7 cellular contexts compared by ENCODE assay signal in the genomic region with DNA sequence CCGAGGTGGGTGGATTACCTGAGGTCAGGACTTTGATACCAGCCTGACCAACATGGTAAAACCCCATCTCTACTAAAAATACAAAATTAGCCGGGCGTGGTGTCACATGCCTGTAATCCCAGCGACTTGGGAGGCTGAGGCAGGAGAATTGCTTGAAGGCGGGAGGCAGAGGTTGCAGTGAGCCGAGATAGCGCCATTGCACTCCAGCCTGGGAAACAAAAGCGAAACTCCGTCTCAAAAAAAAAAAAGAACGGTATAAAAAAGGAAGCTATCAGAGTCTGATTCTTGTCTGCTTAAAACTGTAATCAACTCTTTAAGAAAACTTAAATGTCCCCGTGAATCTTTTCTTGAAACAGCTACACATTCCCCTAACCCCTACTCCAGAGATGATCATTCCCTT. TPM values are rescaled to one million over a fixed set of nuclear protein-coding genes. Genes with fewer than 3 reads are reported as not detected.
A peak's percentile ranks its signal among the peaks of the same experiment; 100 is the strongest.
DNase-seq lines count a peak whose midpoint lies in the region; ATAC-seq and TF ChIP-seq lines count a peak whose summit lies in the region.
"Not testable (repeated sequence)": the region's sequence is repeated elsewhere in the genome, so short reads cannot be mapped to it uniquely, and the experiment has no call there.

No MANE protein-coding gene starts in this region.

- not testable (repeated sequence) for H3K27me3 Mint-ChIP-seq in T-helper 17 cell; activated T-cell treated with anti-CD3 and anti-CD28 coated beads, Interleukin-2, amount 50 U/mL, for 72 hours (ENCODE audit: low read depth); brain

- not testable (repeated sequence) for H3K36me3 ChIP-seq in left ventricle myocardium inferior; psoas muscle (ENCODE audit: insufficient read depth in 1 of 2, low read depth in 1 of 2)

- not testable (repeated sequence) for H3K36me3 Mint-ChIP-seq in T-helper 17 cell (ENCODE audit: low read depth)
- H3K36me3 Mint-ChIP-seq in activated T-cell treated with anti-CD3 and anti-CD28 coated beads, Interleukin-2, amount 50 U/mL, for 72 hours (ENCODE audit: insufficient read depth in 2 of 2) = peaks cover 11 to 12% of the 10 kb centered on the region in 2 donors
- H3K36me3 Mint-ChIP-seq in brain = peaks cover 65% of the 10 kb centered on the region

- not testable (repeated sequence) for H3K27ac ChIP-seq in left ventricle myocardium inferior (replicated peaks); psoas muscle

- peak; percentile 20 for DNase-seq in GM12865 (ENCODE audit: low read depth)
- peak; percentile 14 to 19 for DNase-seq in NOMO-1 (lab: John Stamatoyannopoulos, UW; ENCODE audit: unreplicated experiment in 2 of 2)
- not testable (repeated sequence) for DNase-seq in T-helper 17 cell, left ventricle myocardium inferior, psoas muscle
- peak in 1 of 2 donors; percentile 7 for DNase-seq in activated T-cell treated with anti-CD3 and anti-CD28 coated beads, Interleukin-2, amount 50 U/mL, for 72 hours

- H3K4me1 Mint-ChIP-seq in T-helper 17 cell (peaks cover 59% of the 10 kb centered on the region), brain (peaks cover 76% of the 10 kb centered on the region)
- peaks cover 73% of the 10 kb centered on the region for H3K4me1 Mint-ChIP-seq in activated T-cell treated with anti-CD3 and anti-CD28 coated beads, Interleukin-2, amount 50 U/mL, for 72 hours (ENCODE audit: low read depth)

- H3K4me3 ChIP-seq in GM12865 (ENCODE audit: low read depth, low read length) (peak overlapping the region; percentile 96), left ventricle myocardium inferior (peak overlapping the region; percentile 92), psoas muscle (peak overlapping the region; percentile 96)

- not testable (repeated sequence) for H3K27me3 ChIP-seq in left ventricle myocardium inferior (ENCODE audit: low read depth); psoas muscle (ENCODE audit: insufficient read depth in 3 of 3, low read length in 2 of 3)

- TF ChIP-seq CTCF in GM12865 (IDR thresholded peaks at IDR 0.05; ENCODE audit: insufficient read depth, low read depth, low read length, missing control alignments); brain (conservative IDR thresholded peaks at IDR 0.05); left ventricle myocardium inferior (IDR thresholded peaks at IDR 0.05; ENCODE audit: borderline replicate concordance); psoas muscle (IDR thresholded peaks at IDR 0.05): not testable (repeated sequence)

- H3K27ac Mint-ChIP-seq in T-helper 17 cell = peak overlapping the region; percentile 97
- H3K27ac Mint-ChIP-seq in activated T-cell treated with anti-CD3 and anti-CD28 coated beads, Interleukin-2, amount 50 U/mL, for 72 hours = peak overlapping the region; percentile 91
- peak overlapping the region in 1 of 5 experiments; percentile 98 for H3K27ac Mint-ChIP-seq in brain

- H3K9me3 Mint-ChIP-seq in activated T-cell treated with anti-CD3 and anti-CD28 coated beads, Interleukin-2, amount 50 U/mL, for 72 hours; brain: not testable (repeated sequence)

- H3K9me3 ChIP-seq in T-helper 17 cell (ENCODE audit: control insufficient read depth, low read length, poor library complexity, severe bottlenecking); left ventricle myocardium inferior (replicated peaks); psoas muscle: not testable (repeated sequence)

- intact Hi-C loops in left ventricle myocardium inferior (cut with micrococcal nuclease) = not testable (repeated sequence)
- intact Hi-C loops in psoas muscle (cut with DNase I) = loop anchor here (10.0 kb wide), 3 partner anchors 46 to 604 kb away; no protein-coding TSS in a partner anchor

- 88 to 94% (median 93%) methylated on average over 11 of the region's 11 CpGs for WGBS in psoas muscle, 3 donors

- H3K4me3 Mint-ChIP-seq in T-helper 17 cell (peak overlapping the region; percentile 94), brain (peak overlapping the region; percentile 96 to 99 (median 98))
- H3K4me3 Mint-ChIP-seq in activated T-cell treated with anti-CD3 and anti-CD28 coated beads, Interleukin-2, amount 50 U/mL, for 72 hours = peak overlapping the region; percentile 88 to 97

- H3K4me1 ChIP-seq in left ventricle myocardium inferior (peaks cover 87% of the 10 kb centered on the region), psoas muscle (peaks cover 53% of the 10 kb centered on the region)

- ATAC-seq in T-helper 17 cell; activated T-cell treated with anti-CD3 and anti-CD28 coated beads, Interleukin-2, amount 50 U/mL, for 72 hours (replicated peaks in 1 of 2); psoas muscle: not testable (repeated sequence)

RNA-seq across cellular contexts. Expression of gene HERPUD2, which starts 4.4 kb away (rescaled TPM):
- 100 to 1,000 TPM in 1 of 2 donors, 10 to 100 TPM in 1; 98.3 to 101 TPM for total RNA-seq in T-helper 17 cell
- total RNA-seq in activated T-cell treated with anti-CD3 and anti-CD28 coated beads, Interleukin-2, amount 50 U/mL, for 72 hours = 10 to 100 TPM; 37.5 to 40.4 TPM
- 18.4 TPM for polyA plus RNA-seq in brain (ENCODE audit: insufficient read depth, low read depth, low replicate concordance)
- 13.6 TPM for total RNA-seq in left ventricle myocardium inferior
- 10 to 100 TPM; 12.5 to 21.5 (median 16.4) TPM for total RNA-seq in psoas muscle
- 10 to 100 TPM in 2 of 3 donors, 1 to 10 TPM in 1; 7.9 to 10.2 (median 10.0) TPM for polyA plus RNA-seq in psoas muscle
